9 cellular contexts compared by ENCODE assay signal in the genomic region with DNA sequence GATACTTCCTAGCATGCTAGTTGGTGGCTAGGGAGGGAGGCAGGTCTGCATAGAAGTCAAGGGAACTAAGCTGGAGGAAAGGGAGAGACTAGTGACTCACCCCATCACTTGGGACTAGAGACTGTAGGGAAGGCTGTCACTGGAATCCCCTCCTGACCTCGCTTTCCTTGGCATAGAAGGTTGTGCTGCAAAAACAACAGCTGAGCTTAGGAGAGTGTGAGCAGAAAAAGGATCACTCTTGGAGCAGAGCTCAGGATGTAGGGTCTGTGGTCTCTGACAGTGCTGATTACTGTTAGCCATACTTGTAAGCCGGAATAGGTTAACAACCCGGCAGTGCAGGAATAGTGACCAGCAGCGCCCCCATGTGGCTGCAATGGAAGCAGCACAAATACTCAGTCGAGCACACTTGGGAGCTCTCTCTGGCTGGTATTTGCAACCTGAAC.
DNase-seq lines count a peak whose midpoint lies in the region; ATAC-seq and TF ChIP-seq lines count a peak whose summit lies in the region.
"Had no signal": no experiment of that assay in that cellular context is flagged by ENCODE, and none has a peak within 500 bp of the region (broad histone marks: within the 10 kb centered on the region; RNA-seq: fewer than 3 reads in every experiment).

No MANE protein-coding gene starts in this region.

- H3K36me3 Mint-ChIP-seq in nephron (ENCODE audit: low read depth), result no peaks in the 10 kb centered on the region

- no peak overlapping the region for H3K4me3 Mint-ChIP-seq in nephron
- H3K4me3 Mint-ChIP-seq: central memory CD8-positive, alpha-beta T cell had no signal

- H3K4me1 Mint-ChIP-seq in nephron, result peaks cover 28% of the 10 kb centered on the region
- H3K4me1 Mint-ChIP-seq: central memory CD8-positive, alpha-beta T cell had no signal

- H3K27ac Mint-ChIP-seq in nephron, result no peak overlapping the region

- ATAC-seq in HG03457 (IDR thresholded peaks at IDR 0.05; ENCODE audit: unreplicated experiment) (no peak), GM19463 (IDR thresholded peaks at IDR 0.05; ENCODE audit: unreplicated experiment) (no peak)

- peaks cover 7% of the 10 kb centered on the region for H3K27me3 Mint-ChIP-seq in nephron (ENCODE audit: low read depth)

- no peaks in the 10 kb centered on the region for H3K9me3 Mint-ChIP-seq in nephron
- H3K9me3 Mint-ChIP-seq: central memory CD8-positive, alpha-beta T cell had no signal

- DNase-seq in DMS53 treated with DMSO at 0.1 percent for 48 hours (lab: John Stamatoyannopoulos, UW; ENCODE audit: unreplicated experiment) (peak; percentile 19), NK-92 (lab: John Stamatoyannopoulos, UW; ENCODE audit: unreplicated experiment) (no peak), putamen (ENCODE audit: low spot score) (no peak)
- peak; percentile 27 for DNase-seq in activated naive CD4-positive, alpha-beta T cell treated with anti-CD3 and anti-CD28 coated beads, Interleukin-2, amount 50 U/mL, for 16 hours

- TF ChIP-seq CTCF in LNCAP (IDR thresholded peaks at IDR 0.05) (peak; percentile 51), nephron (IDR thresholded peaks at IDR 0.05; ENCODE audit: unreplicated experiment in 3 of 3) (peak in 2 of 3 experiments; percentile 17 to 24)

Comparison
In these comparisons a context has a peak if more than half of its experiments do, and no peak if none do; other contexts are left out.
1. DNase-seq: peak in DMS53 treated with DMSO at 0.1 percent for 48 hours (single experiment) and activated naive CD4-positive, alpha-beta T cell treated with anti-CD3 and anti-CD28 coated beads, Interleukin-2, amount 50 U/mL, for 16 hours (single experiment); none in NK-92 (single experiment) and putamen (single experiment).